In genomic region chr9:95102001-95102433, GRCh38 we compare ENCODE assay signal across 12 cellular contexts.
DNase-seq lines count a peak whose midpoint lies in the region; ATAC-seq, FAIRE-seq and TF ChIP-seq lines count a peak whose summit lies in the region.
"Had no signal": no experiment of that assay in that cellular context is flagged by ENCODE, and none has a peak within 500 bp of the region (broad histone marks: within the 10 kb centered on the region; RNA-seq: fewer than 3 reads in every experiment).

No MANE protein-coding gene starts in this region.

- H4K20me1 ChIP-seq in keratinocyte (ENCODE audit: control insufficient read depth, extremely low read depth, insufficient read depth, low read length), result no peaks in the 10 kb centered on the region

- no peak for ATAC-seq in HG03108 (IDR thresholded peaks at IDR 0.05; ENCODE audit: unreplicated experiment)
- no peak for ATAC-seq in stimulated activated effector memory CD8-positive, alpha-beta T cell treated with anti-CD3 and anti-CD28 coated beads, Interleukin-12 subunit alpha, Interleukin-12 subunit beta, amount 100 ng/mL, for 72 hours
- ATAC-seq: HepG2 had no signal

- peaks cover 45% of the 10 kb centered on the region for H3K4me1 Mint-ChIP-seq in brain
- H3K4me1 Mint-ChIP-seq in stimulated activated effector memory CD8-positive, alpha-beta T cell treated with anti-CD3 and anti-CD28 coated beads, Interleukin-12 subunit alpha, Interleukin-12 subunit beta, amount 100 ng/mL, for 72 hours, result no peaks in the 10 kb centered on the region

- no peak for TF ChIP-seq CTCF in brain (conservative IDR thresholded peaks at IDR 0.05)
- no peak for TF ChIP-seq CTCF in keratinocyte (optimal IDR thresholded peaks at IDR 0.05 in 1 of 3, IDR thresholded peaks at IDR 0.05 in 1 of 3, conservative IDR thresholded peaks at IDR 0.05 in 1 of 3; ENCODE audit: extremely low read depth in 1 of 3, insufficient read depth in 2 of 3, low read length in 3 of 3)
- TF ChIP-seq CTCF in WERI-Rb-1 (IDR thresholded peaks at IDR 0.05; ENCODE audit: low read depth, low read length), result no peak

- dilution Hi-C loops in keratinocyte (cut with MboI; ENCODE audit: extremely low pct_ligation_motif_present, low sequenced_read_pairs), result no loop called here

- H3K4me1 ChIP-seq in keratinocyte (ENCODE audit: control insufficient read depth, extremely low read depth, insufficient read depth, low read length), result peaks cover 64% of the 10 kb centered on the region

- no peak overlapping the region for H3K4me3 ChIP-seq in H7 (ENCODE audit: insufficient read depth, low read depth, low read length)
- peak overlapping the region in 1 of 3 experiments; percentile 37 for H3K4me3 ChIP-seq in keratinocyte (ENCODE audit: control insufficient read depth in 2 of 3, extremely low read depth in 1 of 3, insufficient read depth in 2 of 3, low read depth in 1 of 3, low read length in 3 of 3)
- H3K4me3 ChIP-seq in WERI-Rb-1 (ENCODE audit: low read depth, low read length), result no peak overlapping the region
- H3K4me3 ChIP-seq: upper lobe of left lung had no signal

- no peaks in the 10 kb centered on the region for H3K79me2 ChIP-seq in keratinocyte (ENCODE audit: control insufficient read depth, insufficient read depth, low read length)

- H3K27me3 ChIP-seq in H7 (ENCODE audit: control insufficient read depth, insufficient read depth, low read length) (no peaks in the 10 kb centered on the region), keratinocyte (ENCODE audit: control insufficient read depth, extremely low read depth, insufficient read depth, low read length) (no peaks in the 10 kb centered on the region), WERI-Rb-1 (ENCODE audit: insufficient read depth, low read depth, severe bottlenecking) (no peaks in the 10 kb centered on the region)
- H3K27me3 ChIP-seq: upper lobe of left lung had no signal

- peak overlapping the region; percentile 80 for H3K4me2 ChIP-seq in keratinocyte (ENCODE audit: control insufficient read depth, extremely low read depth, insufficient read depth, low read depth, low read length)

- H3K27me3 Mint-ChIP-seq in brain, result no peaks in the 10 kb centered on the region

- H3K36me3 ChIP-seq in H7 (replicated peaks; ENCODE audit: control insufficient read depth, insufficient read depth, low read length) (no peaks in the 10 kb centered on the region; the same call in 1 of the 2 replicates), keratinocyte (ENCODE audit: control insufficient read depth in 2 of 2, extremely low read depth in 1 of 2, insufficient read depth in 2 of 2, low read length in 2 of 2) (peaks cover 3 to 4% of the 10 kb centered on the region in 2 experiments), WERI-Rb-1 (peaks cover 47% of the 10 kb centered on the region)

- peaks cover 4% of the 10 kb centered on the region for H3K9me1 ChIP-seq in keratinocyte (ENCODE audit: control insufficient read depth, extremely low read depth, insufficient read depth, low read length)

- H3K27ac Mint-ChIP-seq in brain, result peak overlapping the region; percentile 88 to 98 (median 97)
- no peak overlapping the region for H3K27ac Mint-ChIP-seq in stimulated activated effector memory CD8-positive, alpha-beta T cell treated with anti-CD3 and anti-CD28 coated beads, Interleukin-12 subunit alpha, Interleukin-12 subunit beta, amount 100 ng/mL, for 72 hours

- H3K9ac ChIP-seq in keratinocyte (ENCODE audit: control insufficient read depth, extremely low read depth, insufficient read depth, low read length), result peak overlapping the region; percentile 79

- H3K9me3 ChIP-seq in keratinocyte (ENCODE audit: control insufficient read depth, low read depth, low read length) (no peaks in the 10 kb centered on the region), WERI-Rb-1 (ENCODE audit: severe bottlenecking) (no peaks in the 10 kb centered on the region)
- H3K9me3 ChIP-seq: upper lobe of left lung had no signal

- H2AFZ ChIP-seq in keratinocyte (ENCODE audit: control insufficient read depth, low read length), result no peak overlapping the region

- DNase-seq in H7 (peak; percentile 27), keratinocyte (ENCODE audit: low read depth, low spot score) (peak; percentile 99), renal cortical epithelial cell (ENCODE audit: low read depth) (peak; percentile 60), WERI-Rb-1 (no peak), NK-92 (lab: John Stamatoyannopoulos, UW; ENCODE audit: unreplicated experiment) (no peak)
- no peak for DNase-seq in stimulated activated effector memory CD8-positive, alpha-beta T cell treated with anti-CD3 and anti-CD28 coated beads, Interleukin-12 subunit alpha, Interleukin-12 subunit beta, amount 100 ng/mL, for 72 hours (ENCODE audit: low spot score in 2 of 2)
- DNase-seq: NCI-H2029, upper lobe of left lung had no signal

- H3K9me3 Mint-ChIP-seq in brain, result peaks cover 0 to 4% (median 0%) of the 10 kb centered on the region in 5 experiments
- no peaks in the 10 kb centered on the region for H3K9me3 Mint-ChIP-seq in stimulated activated effector memory CD8-positive, alpha-beta T cell treated with anti-CD3 and anti-CD28 coated beads, Interleukin-12 subunit alpha, Interleukin-12 subunit beta, amount 100 ng/mL, for 72 hours

- peaks cover 41% of the 10 kb centered on the region for H3K36me3 Mint-ChIP-seq in brain
- no peaks in the 10 kb centered on the region for H3K36me3 Mint-ChIP-seq in stimulated activated effector memory CD8-positive, alpha-beta T cell treated with anti-CD3 and anti-CD28 coated beads, Interleukin-12 subunit alpha, Interleukin-12 subunit beta, amount 100 ng/mL, for 72 hours

- peak; percentile 100 for FAIRE-seq in keratinocyte (lab: Jason Lieb, UNC)
- FAIRE-seq: endometrium, HepG2 had no signal

- peak overlapping the region in 1 of 5 experiments; percentile 71 for H3K4me3 Mint-ChIP-seq in brain
- H3K4me3 Mint-ChIP-seq in stimulated activated effector memory CD8-positive, alpha-beta T cell treated with anti-CD3 and anti-CD28 coated beads, Interleukin-12 subunit alpha, Interleukin-12 subunit beta, amount 100 ng/mL, for 72 hours, result no peak overlapping the region

- H3K27ac ChIP-seq in keratinocyte (ENCODE audit: control insufficient read depth, insufficient read depth, low read length) (peak overlapping the region; percentile 99), WERI-Rb-1 (no peak overlapping the region)

Comparison
In these comparisons a context has a peak if more than half of its experiments do, and no peak if none do; other contexts are left out.
1. DNase-seq: peak in H7 (single experiment), keratinocyte (single experiment) and renal cortical epithelial cell (single experiment); none in WERI-Rb-1 (single experiment), stimulated activated effector memory CD8-positive, alpha-beta T cell treated with anti-CD3 and anti-CD28 coated beads, Interleukin-12 subunit alpha, Interleukin-12 subunit beta, amount 100 ng/mL, for 72 hours (0 of 2) and NK-92 (single experiment).